Comparison of ENCODE assay signal across 21 cellular contexts in genomic region chr1:240498335-240498734, GRCh38.
DNase-seq lines count a peak whose midpoint lies in the region; ATAC-seq lines count a peak whose summit lies in the region.
"Had no signal": no experiment of that assay in that cellular context is flagged by ENCODE, and none has a peak within 500 bp of the region (broad histone marks: within the 10 kb centered on the region; RNA-seq: fewer than 3 reads in every experiment).

No MANE protein-coding gene starts in this region.

- H3K4me3 Mint-ChIP-seq in activated T-helper 17 cell treated with anti-CD3 and anti-CD28 coated beads, Interleukin-2, amount 50 U/mL, for 72 hours: no peak overlapping the region
- H3K4me3 Mint-ChIP-seq: B cell; CD4-positive, alpha-beta T cell had no signal

- H3K27ac Mint-ChIP-seq in activated T-helper 17 cell treated with anti-CD3 and anti-CD28 coated beads, Interleukin-2, amount 50 U/mL, for 72 hours: peak overlapping the region; percentile 13
- H3K27ac Mint-ChIP-seq: B cell; CD4-positive, alpha-beta T cell had no signal

- no peaks in the 10 kb centered on the region for H3K36me3 ChIP-seq in mesodermal cell (ENCODE audit: control insufficient read depth, insufficient read depth, low read length)

- H3K36me3 Mint-ChIP-seq in activated T-helper 17 cell treated with anti-CD3 and anti-CD28 coated beads, Interleukin-2, amount 50 U/mL, for 72 hours (ENCODE audit: low read depth): no peaks in the 10 kb centered on the region

- ATAC-seq in Right ventricle myocardium inferior (no peak), left ventricle myocardium superior (no peak), HG03045 (IDR thresholded peaks at IDR 0.05; ENCODE audit: unreplicated experiment) (no peak)
- ATAC-seq in activated T-helper 17 cell treated with anti-CD3 and anti-CD28 coated beads, Interleukin-2, amount 50 U/mL, for 72 hours (replicated peaks): no peak
- ATAC-seq: HepG2 had no signal

- H3K4me3 ChIP-seq in mesodermal cell (ENCODE audit: extremely low read depth, insufficient read depth, low read length, poor library complexity, severe bottlenecking): no peak overlapping the region
- H3K4me3 ChIP-seq: GM12878 had no signal

- intact Hi-C loops in Right ventricle myocardium inferior (cut with DNase I) (no loop called here), left ventricle myocardium superior (cut with micrococcal nuclease) (no loop called here)

- no peaks in the 10 kb centered on the region for H3K9me3 ChIP-seq in mesodermal cell (ENCODE audit: control insufficient read depth, low read length)
- H3K9me3 ChIP-seq: Caco-2 had no signal

- peaks cover 47% of the 10 kb centered on the region for H3K4me1 ChIP-seq in mesodermal cell (ENCODE audit: control insufficient read depth, insufficient read depth, low read length, poor library complexity, severe bottlenecking)

- peak; percentile 61 for DNase-seq in Right ventricle myocardium inferior (ENCODE audit: missing footprints)
- no peak for DNase-seq in left ventricle myocardium superior
- DNase-seq in activated CD4-positive, alpha-beta T cell treated with anti-CD3 and anti-CD28 coated beads for 1 hour: no peak
- DNase-seq in NCI-H524 (lab: John Stamatoyannopoulos, UW): no peak
- DNase-seq in kidney glomerular epithelial cell (lab: John Stamatoyannopoulos, UW): no peak
- DNase-seq: 8988T; Caco-2; CD4-positive, alpha-beta T cell; DMS153; NCI-H1417 treated with DMSO at 0.1 percent for 48 hours; NCI-H187 treated with DMSO at 0.1 percent for 48 hours; NCI-H345; NCI-H526 treated with DMSO at 0.1 percent for 48 hours; SIG-M5 had no signal

- H3K27ac ChIP-seq in mesodermal cell (ENCODE audit: low read depth, low read length, severe bottlenecking): peak overlapping the region; percentile 93
- H3K27ac ChIP-seq: KMS-11 had no signal

- no peaks in the 10 kb centered on the region for H3K4me1 Mint-ChIP-seq in activated T-helper 17 cell treated with anti-CD3 and anti-CD28 coated beads, Interleukin-2, amount 50 U/mL, for 72 hours
- H3K4me1 Mint-ChIP-seq: B cell had no signal

- no peaks in the 10 kb centered on the region for H3K27me3 Mint-ChIP-seq in activated T-helper 17 cell treated with anti-CD3 and anti-CD28 coated beads, Interleukin-2, amount 50 U/mL, for 72 hours
- H3K27me3 Mint-ChIP-seq: B cell; CD4-positive, alpha-beta T cell had no signal

- 91 to 96% methylated on average over 4 to 8 of the region's 8 CpGs for WGBS in mesodermal cell (ENCODE audit: insufficient coverage in 2 of 2), 2 experiments

- no peaks in the 10 kb centered on the region for H3K9me3 Mint-ChIP-seq in activated T-helper 17 cell treated with anti-CD3 and anti-CD28 coated beads, Interleukin-2, amount 50 U/mL, for 72 hours
